ENCODE assay signal across 8 cellular contexts in genomic region chr11:126345759-126346585, GRCh38. TPM values are rescaled to one million over a fixed set of nuclear protein-coding genes. Genes with fewer than 3 reads are reported as not detected.
DNase-seq lines count a peak whose midpoint lies in the region; ATAC-seq lines count a peak whose summit lies in the region.

No MANE protein-coding gene starts in this region.

- no peaks in the 10 kb centered on the region for H3K27me3 ChIP-seq in CD8-positive, alpha-beta memory T cell (ENCODE audit: insufficient read depth, low read length, poor library complexity, severe bottlenecking)

- POLR2A ChIA-PET in CD8-positive, alpha-beta memory T cell (lab: Charles Lee), result no interaction called here
- POLR2A ChIA-PET in naive thymus-derived CD8-positive, alpha-beta T cell (lab: Charles Lee), result no interaction called here

- H3K36me3 ChIP-seq in CD8-positive, alpha-beta memory T cell (ENCODE audit: insufficient read depth, low read length), result peaks cover 15% of the 10 kb centered on the region

- CTCF ChIA-PET in CD8-positive, alpha-beta memory T cell (lab: Charles Lee), result interaction anchor here (1.6 kb wide), 1 partner anchor 33 kb away, joined by 3 read pairs; no protein-coding TSS in a partner anchor

- no peaks in the 10 kb centered on the region for H3K4me1 ChIP-seq in CD8-positive, alpha-beta memory T cell (ENCODE audit: insufficient read depth, low read length)

- DNase-seq in CD8-positive, alpha-beta memory T cell, result no peak
- peak; percentile 80 for DNase-seq in NOMO-1 treated with DMSO at 0.1 percent for 48 hours (lab: John Stamatoyannopoulos, UW; ENCODE audit: unreplicated experiment)
- DNase-seq in naive thymus-derived CD8-positive, alpha-beta T cell, result no peak
- DNase-seq in cerebellum (ENCODE audit: low spot score), result no peak
- DNase-seq in inferior parietal cortex (ENCODE audit: extremely low spot score), result no peak
- DNase-seq in DMS79 (lab: John Stamatoyannopoulos, UW), result no peak

- H3K36me3 Mint-ChIP-seq in CD8-positive, alpha-beta memory T cell, result peaks cover 4 to 71% (median 9%) of the 10 kb centered on the region in 3 donors
- H3K36me3 Mint-ChIP-seq in naive thymus-derived CD8-positive, alpha-beta T cell, result peaks cover 0 to 45% (median 9%) of the 10 kb centered on the region in 3 donors

- no peaks in the 10 kb centered on the region for H3K27me3 Mint-ChIP-seq in CD8-positive, alpha-beta memory T cell
- H3K27me3 Mint-ChIP-seq in naive thymus-derived CD8-positive, alpha-beta T cell, result no peaks in the 10 kb centered on the region

- H3K27ac ChIP-seq in CD8-positive, alpha-beta memory T cell (ENCODE audit: low read depth, low read length), result peak overlapping the region; percentile 69
- H3K27ac ChIP-seq in cingulate gyrus (ENCODE audit: low read depth, low read length), result peak overlapping the region; percentile 41

- H3K9me3 ChIP-seq in CD8-positive, alpha-beta memory T cell (ENCODE audit: low read length), result no peaks in the 10 kb centered on the region

- H3K4me3 Mint-ChIP-seq in CD8-positive, alpha-beta memory T cell, result no peak overlapping the region
- no peak overlapping the region for H3K4me3 Mint-ChIP-seq in naive thymus-derived CD8-positive, alpha-beta T cell

- H3K4me3 ChIP-seq in CD8-positive, alpha-beta memory T cell (ENCODE audit: low read length), result no peak overlapping the region

- ATAC-seq in naive thymus-derived CD8-positive, alpha-beta T cell, result no peak
- no peak for ATAC-seq in HG03460 (IDR thresholded peaks at IDR 0.05; ENCODE audit: unreplicated experiment)

- H3K9me3 Mint-ChIP-seq in CD8-positive, alpha-beta memory T cell, result no peaks in the 10 kb centered on the region
- H3K9me3 Mint-ChIP-seq in naive thymus-derived CD8-positive, alpha-beta T cell, result no peaks in the 10 kb centered on the region

- peaks cover 0 to 9% (median 4%) of the 10 kb centered on the region in 3 donors for H3K4me1 Mint-ChIP-seq in CD8-positive, alpha-beta memory T cell
- peaks cover 0 to 16% (median 6%) of the 10 kb centered on the region in 4 donors for H3K4me1 Mint-ChIP-seq in naive thymus-derived CD8-positive, alpha-beta T cell

- peak overlapping the region in 7 of 8 donors; percentile 34 to 89 (median 54) for H3K27ac Mint-ChIP-seq in CD8-positive, alpha-beta memory T cell
- H3K27ac Mint-ChIP-seq in naive thymus-derived CD8-positive, alpha-beta T cell, result peak overlapping the region in 6 of 10 donors; percentile 45 to 71 (median 62)

RNA-seq across cellular contexts. Expression of gene ST3GAL4, which starts 9.5 kb away (rescaled TPM):
- total RNA-seq in CD8-positive, alpha-beta memory T cell, result 10 to 100 TPM; 11.0 to 12.5 TPM
- polyA plus RNA-seq in CD8-positive, alpha-beta memory T cell, result 8.3 TPM
- 1 to 10 TPM; 1.1 to 1.9 TPM for total RNA-seq in naive thymus-derived CD8-positive, alpha-beta T cell
- polyA plus RNA-seq in naive thymus-derived CD8-positive, alpha-beta T cell, result 1 to 10 TPM; 2.1 to 6.6 (median 2.7) TPM
- total RNA-seq in cerebellum, result 13.7 TPM

RNA-seq across cellular contexts. Expression of gene DCPS, which starts 42.1 kb away (rescaled TPM):
- 10 to 100 TPM; 40.0 to 42.4 TPM for total RNA-seq in CD8-positive, alpha-beta memory T cell
- polyA plus RNA-seq in CD8-positive, alpha-beta memory T cell, result 59.6 TPM
- 10 to 100 TPM; 13.9 to 17.4 TPM for total RNA-seq in naive thymus-derived CD8-positive, alpha-beta T cell
- polyA plus RNA-seq in naive thymus-derived CD8-positive, alpha-beta T cell, result 10 to 100 TPM; 36.7 to 47.2 (median 37.3) TPM
- 4.5 TPM for total RNA-seq in cerebellum
